In genomic region chrX:136148391-136148790, GRCh38 we compare ENCODE assay signal across 8 cellular contexts. TPM values are rescaled to one million over a fixed set of nuclear protein-coding genes. Genes with fewer than 3 reads are reported as not detected.
DNase-seq lines count a peak whose midpoint lies in the region; ATAC-seq and TF ChIP-seq lines count a peak whose summit lies in the region.

No MANE protein-coding gene starts in this region.

- no peaks in the 10 kb centered on the region for H3K27me3 Mint-ChIP-seq in T-helper 17 cell

- no peaks in the 10 kb centered on the region for H3K4me1 ChIP-seq in ES-I3 (ENCODE audit: insufficient read depth, low read length)

- TF ChIP-seq CTCF in foreskin fibroblast (IDR thresholded peaks at IDR 0.05; ENCODE audit: low read depth, low read length) (no peak), retinal pigment epithelial cell (conservative IDR thresholded peaks at IDR 0.05; ENCODE audit: low read depth, low read length) (no peak)

- H3K27ac Mint-ChIP-seq in T-helper 17 cell, result peak overlapping the region; percentile 70

- H3K4me3 Mint-ChIP-seq in T-helper 17 cell, result peak overlapping the region; percentile 84

- peak overlapping the region; percentile 52 to 75 for H3K4me3 ChIP-seq in foreskin fibroblast (ENCODE audit: low read depth in 1 of 2, low read length in 2 of 2)
- peak overlapping the region; percentile 46 for H3K4me3 ChIP-seq in retinal pigment epithelial cell (ENCODE audit: low read length)

- ATAC-seq in T-helper 17 cell (no peak), GM18511 (IDR thresholded peaks at IDR 0.05; ENCODE audit: unreplicated experiment) (no peak), HG03025 (IDR thresholded peaks at IDR 0.05; ENCODE audit: low FRiP score, unreplicated experiment) (no peak)

- DNase-seq in T-helper 17 cell (no peak), foreskin fibroblast (peak in 1 of 2 donors; percentile 6), retinal pigment epithelial cell (ENCODE audit: low read depth) (no peak), substantia nigra (lab: John Stamatoyannopoulos, UW) (no peak), CD1c-positive myeloid dendritic cell (ENCODE audit: extremely low spot score) (no peak)

- peaks cover 2% of the 10 kb centered on the region for H3K36me3 Mint-ChIP-seq in T-helper 17 cell (ENCODE audit: low read depth)

- peaks cover 20% of the 10 kb centered on the region for H3K4me1 Mint-ChIP-seq in T-helper 17 cell

- H3K9me3 ChIP-seq in ES-I3 (ENCODE audit: control insufficient read depth, insufficient read depth, low read length) (no peaks in the 10 kb centered on the region), T-helper 17 cell (ENCODE audit: control insufficient read depth, low read length, poor library complexity, severe bottlenecking) (no peaks in the 10 kb centered on the region)

- no peak overlapping the region for H3K27ac ChIP-seq in substantia nigra (ENCODE audit: low read depth, low read length, poor library complexity, severe bottlenecking)

- peak overlapping the region; percentile 19; the same call in 1 of the 2 replicates for H3K9ac ChIP-seq in ES-I3 (ENCODE audit: low read depth, low read length)

- no peaks in the 10 kb centered on the region; the same call in 1 of the 2 replicates for H3K36me3 ChIP-seq in ES-I3 (ENCODE audit: insufficient read depth, low read length)

RNA-seq across cellular contexts. Expression of gene FHL1, which starts 1.1 kb away (rescaled TPM):
- 10 to 100 TPM; 29.1 to 61.3 TPM for total RNA-seq in T-helper 17 cell
